In genomic region chr14:97517566-97518234, GRCh38 we compare ENCODE assay signal across 1 cellular context.
TF ChIP-seq lines count a peak whose summit lies in the region.

No MANE protein-coding gene starts in this region.

TF ChIP-seq in HEK293, 187 proteins besides CTCF, POLR2A, EP300 and RAD21 (continued from another document):
- TF ChIP-seq REST (tag by site-specific recombination; IDR thresholded peaks at IDR 0.05), result peak; percentile 48; the same call in 1 of the 2 replicates
- peak; percentile 38 for TF ChIP-seq ZFHX2 (tag by site-specific recombination; conservative IDR thresholded peaks at IDR 0.05)
- TF ChIP-seq GLI4 (tag by site-specific recombination; IDR thresholded peaks at IDR 0.05), result no peak
- no peak for TF ChIP-seq ZNF394 (tag by site-specific recombination; IDR thresholded peaks at IDR 0.05; ENCODE audit: borderline replicate concordance)
- no peak for TF ChIP-seq ZNF169 (tag by site-specific recombination; IDR thresholded peaks at IDR 0.05)
- no peak for TF ChIP-seq ZBTB6 (tag by site-specific recombination; IDR thresholded peaks at IDR 0.05)
